In the genomic region with DNA sequence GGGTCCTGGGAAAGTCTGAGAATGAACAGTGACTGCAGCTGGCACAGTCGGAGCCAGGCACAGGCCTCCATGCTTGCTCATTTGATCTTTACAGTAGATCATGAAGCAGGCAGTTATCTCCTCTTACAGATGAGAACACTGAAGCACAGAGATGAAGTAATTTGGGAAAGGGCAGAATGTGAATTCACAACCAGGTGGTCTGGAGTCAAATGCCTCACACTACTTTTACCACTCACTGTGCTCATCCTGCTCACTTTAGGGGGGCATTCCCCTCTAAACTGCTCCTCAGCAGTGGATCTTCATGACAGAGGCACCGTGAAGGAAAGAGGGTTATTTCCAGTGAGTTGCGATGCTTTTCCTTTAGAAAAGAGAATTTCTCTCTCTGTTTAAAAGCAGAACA, we compare ENCODE assay signal across 1 cellular context.
TF ChIP-seq lines count a peak whose summit lies in the region.

No MANE protein-coding gene starts in this region.

TF ChIP-seq in GM23338, 12 proteins besides CTCF, POLR2A, EP300 and RAD21 (continued from another document):
- TF ChIP-seq, protein P1, sequence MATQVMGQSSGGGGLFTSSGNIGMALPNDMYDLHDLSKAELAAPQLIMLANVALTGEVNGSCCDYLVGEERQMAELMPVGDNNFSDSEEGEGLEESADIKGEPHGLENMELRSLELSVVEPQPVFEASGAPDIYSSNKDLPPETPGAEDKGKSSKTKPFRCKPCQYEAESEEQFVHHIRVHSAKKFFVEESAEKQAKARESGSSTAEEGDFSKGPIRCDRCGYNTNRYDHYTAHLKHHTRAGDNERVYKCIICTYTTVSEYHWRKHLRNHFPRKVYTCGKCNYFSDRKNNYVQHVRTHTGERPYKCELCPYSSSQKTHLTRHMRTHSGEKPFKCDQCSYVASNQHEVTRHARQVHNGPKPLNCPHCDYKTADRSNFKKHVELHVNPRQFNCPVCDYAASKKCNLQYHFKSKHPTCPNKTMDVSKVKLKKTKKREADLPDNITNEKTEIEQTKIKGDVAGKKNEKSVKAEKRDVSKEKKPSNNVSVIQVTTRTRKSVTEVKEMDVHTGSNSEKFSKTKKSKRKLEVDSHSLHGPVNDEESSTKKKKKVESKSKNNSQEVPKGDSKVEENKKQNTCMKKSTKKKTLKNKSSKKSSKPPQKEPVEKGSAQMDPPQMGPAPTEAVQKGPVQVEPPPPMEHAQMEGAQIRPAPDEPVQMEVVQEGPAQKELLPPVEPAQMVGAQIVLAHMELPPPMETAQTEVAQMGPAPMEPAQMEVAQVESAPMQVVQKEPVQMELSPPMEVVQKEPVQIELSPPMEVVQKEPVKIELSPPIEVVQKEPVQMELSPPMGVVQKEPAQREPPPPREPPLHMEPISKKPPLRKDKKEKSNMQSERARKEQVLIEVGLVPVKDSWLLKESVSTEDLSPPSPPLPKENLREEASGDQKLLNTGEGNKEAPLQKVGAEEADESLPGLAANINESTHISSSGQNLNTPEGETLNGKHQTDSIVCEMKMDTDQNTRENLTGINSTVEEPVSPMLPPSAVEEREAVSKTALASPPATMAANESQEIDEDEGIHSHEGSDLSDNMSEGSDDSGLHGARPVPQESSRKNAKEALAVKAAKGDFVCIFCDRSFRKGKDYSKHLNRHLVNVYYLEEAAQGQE (IDR thresholded peaks at IDR 0.05; ENCODE audit: unreplicated experiment) = no peak
- TF ChIP-seq JUNB (IDR thresholded peaks at IDR 0.05; ENCODE audit: unreplicated experiment) (no peak), EZH2phosphoT487 (IDR thresholded peaks at IDR 0.05; ENCODE audit: unreplicated experiment) (no peak), ZNF331 (CRISPR knock-in tag; IDR thresholded peaks at IDR 0.05; ENCODE audit: low read depth) (no peak), ZNF114 (CRISPR knock-in tag; IDR thresholded peaks at IDR 0.05) (no peak), EZH2 (IDR thresholded peaks at IDR 0.05; ENCODE audit: low read depth, unreplicated experiment) (no peak), STAT1 (IDR thresholded peaks at IDR 0.05; ENCODE audit: unreplicated experiment) (no peak), NANOG (IDR thresholded peaks at IDR 0.05; ENCODE audit: borderline replicate concordance) (no peak), ZNF462 (CRISPR knock-in tag; IDR thresholded peaks at IDR 0.05) (no peak)
